Comparison of ENCODE assay signal across 1 cellular context in genomic region chr2:146642066-146642465, GRCh38.
TF ChIP-seq lines count a peak whose summit lies in the region.

No MANE protein-coding gene starts in this region.

TF ChIP-seq in H1, 55 proteins besides CTCF, POLR2A, EP300 and RAD21 (continued from another document):
- TF ChIP-seq, protein P1, sequence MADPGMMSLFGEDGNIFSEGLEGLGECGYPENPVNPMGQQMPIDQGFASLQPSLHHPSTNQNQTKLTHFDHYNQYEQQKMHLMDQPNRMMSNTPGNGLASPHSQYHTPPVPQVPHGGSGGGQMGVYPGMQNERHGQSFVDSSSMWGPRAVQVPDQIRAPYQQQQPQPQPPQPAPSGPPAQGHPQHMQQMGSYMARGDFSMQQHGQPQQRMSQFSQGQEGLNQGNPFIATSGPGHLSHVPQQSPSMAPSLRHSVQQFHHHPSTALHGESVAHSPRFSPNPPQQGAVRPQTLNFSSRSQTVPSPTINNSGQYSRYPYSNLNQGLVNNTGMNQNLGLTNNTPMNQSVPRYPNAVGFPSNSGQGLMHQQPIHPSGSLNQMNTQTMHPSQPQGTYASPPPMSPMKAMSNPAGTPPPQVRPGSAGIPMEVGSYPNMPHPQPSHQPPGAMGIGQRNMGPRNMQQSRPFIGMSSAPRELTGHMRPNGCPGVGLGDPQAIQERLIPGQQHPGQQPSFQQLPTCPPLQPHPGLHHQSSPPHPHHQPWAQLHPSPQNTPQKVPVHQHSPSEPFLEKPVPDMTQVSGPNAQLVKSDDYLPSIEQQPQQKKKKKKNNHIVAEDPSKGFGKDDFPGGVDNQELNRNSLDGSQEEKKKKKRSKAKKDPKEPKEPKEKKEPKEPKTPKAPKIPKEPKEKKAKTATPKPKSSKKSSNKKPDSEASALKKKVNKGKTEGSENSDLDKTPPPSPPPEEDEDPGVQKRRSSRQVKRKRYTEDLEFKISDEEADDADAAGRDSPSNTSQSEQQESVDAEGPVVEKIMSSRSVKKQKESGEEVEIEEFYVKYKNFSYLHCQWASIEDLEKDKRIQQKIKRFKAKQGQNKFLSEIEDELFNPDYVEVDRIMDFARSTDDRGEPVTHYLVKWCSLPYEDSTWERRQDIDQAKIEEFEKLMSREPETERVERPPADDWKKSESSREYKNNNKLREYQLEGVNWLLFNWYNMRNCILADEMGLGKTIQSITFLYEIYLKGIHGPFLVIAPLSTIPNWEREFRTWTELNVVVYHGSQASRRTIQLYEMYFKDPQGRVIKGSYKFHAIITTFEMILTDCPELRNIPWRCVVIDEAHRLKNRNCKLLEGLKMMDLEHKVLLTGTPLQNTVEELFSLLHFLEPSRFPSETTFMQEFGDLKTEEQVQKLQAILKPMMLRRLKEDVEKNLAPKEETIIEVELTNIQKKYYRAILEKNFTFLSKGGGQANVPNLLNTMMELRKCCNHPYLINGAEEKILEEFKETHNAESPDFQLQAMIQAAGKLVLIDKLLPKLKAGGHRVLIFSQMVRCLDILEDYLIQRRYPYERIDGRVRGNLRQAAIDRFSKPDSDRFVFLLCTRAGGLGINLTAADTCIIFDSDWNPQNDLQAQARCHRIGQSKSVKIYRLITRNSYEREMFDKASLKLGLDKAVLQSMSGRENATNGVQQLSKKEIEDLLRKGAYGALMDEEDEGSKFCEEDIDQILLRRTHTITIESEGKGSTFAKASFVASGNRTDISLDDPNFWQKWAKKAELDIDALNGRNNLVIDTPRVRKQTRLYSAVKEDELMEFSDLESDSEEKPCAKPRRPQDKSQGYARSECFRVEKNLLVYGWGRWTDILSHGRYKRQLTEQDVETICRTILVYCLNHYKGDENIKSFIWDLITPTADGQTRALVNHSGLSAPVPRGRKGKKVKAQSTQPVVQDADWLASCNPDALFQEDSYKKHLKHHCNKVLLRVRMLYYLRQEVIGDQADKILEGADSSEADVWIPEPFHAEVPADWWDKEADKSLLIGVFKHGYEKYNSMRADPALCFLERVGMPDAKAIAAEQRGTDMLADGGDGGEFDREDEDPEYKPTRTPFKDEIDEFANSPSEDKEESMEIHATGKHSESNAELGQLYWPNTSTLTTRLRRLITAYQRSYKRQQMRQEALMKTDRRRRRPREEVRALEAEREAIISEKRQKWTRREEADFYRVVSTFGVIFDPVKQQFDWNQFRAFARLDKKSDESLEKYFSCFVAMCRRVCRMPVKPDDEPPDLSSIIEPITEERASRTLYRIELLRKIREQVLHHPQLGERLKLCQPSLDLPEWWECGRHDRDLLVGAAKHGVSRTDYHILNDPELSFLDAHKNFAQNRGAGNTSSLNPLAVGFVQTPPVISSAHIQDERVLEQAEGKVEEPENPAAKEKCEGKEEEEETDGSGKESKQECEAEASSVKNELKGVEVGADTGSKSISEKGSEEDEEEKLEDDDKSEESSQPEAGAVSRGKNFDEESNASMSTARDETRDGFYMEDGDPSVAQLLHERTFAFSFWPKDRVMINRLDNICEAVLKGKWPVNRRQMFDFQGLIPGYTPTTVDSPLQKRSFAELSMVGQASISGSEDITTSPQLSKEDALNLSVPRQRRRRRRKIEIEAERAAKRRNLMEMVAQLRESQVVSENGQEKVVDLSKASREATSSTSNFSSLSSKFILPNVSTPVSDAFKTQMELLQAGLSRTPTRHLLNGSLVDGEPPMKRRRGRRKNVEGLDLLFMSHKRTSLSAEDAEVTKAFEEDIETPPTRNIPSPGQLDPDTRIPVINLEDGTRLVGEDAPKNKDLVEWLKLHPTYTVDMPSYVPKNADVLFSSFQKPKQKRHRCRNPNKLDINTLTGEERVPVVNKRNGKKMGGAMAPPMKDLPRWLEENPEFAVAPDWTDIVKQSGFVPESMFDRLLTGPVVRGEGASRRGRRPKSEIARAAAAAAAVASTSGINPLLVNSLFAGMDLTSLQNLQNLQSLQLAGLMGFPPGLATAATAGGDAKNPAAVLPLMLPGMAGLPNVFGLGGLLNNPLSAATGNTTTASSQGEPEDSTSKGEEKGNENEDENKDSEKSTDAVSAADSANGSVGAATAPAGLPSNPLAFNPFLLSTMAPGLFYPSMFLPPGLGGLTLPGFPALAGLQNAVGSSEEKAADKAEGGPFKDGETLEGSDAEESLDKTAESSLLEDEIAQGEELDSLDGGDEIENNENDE (IDR thresholded peaks at IDR 0.05; ENCODE audit: insufficient replicate concordance, low read length), result no peak
- TF ChIP-seq YY1 (IDR thresholded peaks at IDR 0.05; ENCODE audit: low read depth, low read length) (no peak), KDM1A (IDR thresholded peaks at IDR 0.05; ENCODE audit: borderline replicate concordance, low read length) (no peak)
